In the genomic region with DNA sequence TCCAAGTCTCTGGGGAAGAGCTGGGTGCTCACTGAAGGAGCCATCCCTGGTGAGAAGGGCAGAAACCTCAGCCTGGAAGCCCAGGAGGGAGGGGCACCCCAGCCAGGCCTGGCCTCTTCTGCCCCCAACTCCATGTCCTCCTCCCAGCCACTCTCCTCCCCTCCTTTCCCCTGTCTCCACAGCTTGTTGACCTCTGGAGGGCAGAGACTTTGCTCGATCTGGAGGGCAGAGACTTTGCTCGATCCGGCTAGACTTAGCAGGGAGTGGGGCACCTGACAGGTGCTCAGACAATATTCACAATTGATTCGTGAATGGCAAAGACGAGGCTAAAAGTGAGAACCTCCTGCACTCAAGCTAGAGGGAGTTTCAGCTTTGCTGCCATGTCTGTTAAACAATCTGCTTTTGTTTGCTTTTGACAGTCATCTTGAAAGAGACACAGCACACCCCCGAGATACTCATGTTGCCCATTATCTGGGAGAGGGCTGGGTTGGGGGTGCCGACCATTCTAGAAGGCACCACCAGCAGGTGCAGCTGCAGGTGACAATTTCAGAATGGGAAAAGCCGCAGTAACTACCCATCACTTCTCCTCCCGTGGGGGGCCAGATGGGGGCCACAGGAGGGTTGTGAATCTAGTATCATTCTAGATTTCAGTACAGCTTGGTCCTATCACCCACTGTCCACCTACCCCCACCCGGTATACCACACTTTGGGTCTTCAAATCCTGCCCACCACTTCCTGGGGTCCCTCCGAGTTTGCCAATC, we compare ENCODE assay signal across 13 cellular contexts. TPM values are rescaled to one million over a fixed set of nuclear protein-coding genes. Genes with fewer than 3 reads are reported as not detected.
A peak's percentile ranks its signal among the peaks of the same experiment; 100 is the strongest.
DNase-seq lines count a peak whose midpoint lies in the region; ATAC-seq and TF ChIP-seq lines count a peak whose summit lies in the region.
"Had no signal": no experiment of that assay in that cellular context is flagged by ENCODE, and none has a peak within 500 bp of the region (broad histone marks: within the 10 kb centered on the region; RNA-seq: fewer than 3 reads in every experiment).

No MANE protein-coding gene starts in this region.

- no peaks in the 10 kb centered on the region for H3K9me3 ChIP-seq in CD4-positive, alpha-beta T cell (ENCODE audit: control insufficient read depth, low read length)
- H3K9me3 ChIP-seq: right atrium auricular region had no signal

- H3K27ac Mint-ChIP-seq in CD4-positive, alpha-beta T cell, result peak overlapping the region; percentile 99
- peak overlapping the region; percentile 87 for H3K27ac Mint-ChIP-seq in T-helper 2 cell treated with Interferon-gamma antibody and Interleukin-4, amounts not matched to agents 5 μg/mL and 100 μg/mL, for 36 hours
- peak overlapping the region in 4 of 6 donors; percentile 29 to 84 (median 49) for H3K27ac Mint-ChIP-seq in naive B cell

- POLR2A ChIA-PET in CD4-positive, alpha-beta T cell (lab: Charles Lee), result interaction anchor here (0.7 to 4.3 kb wide), 11 partner anchors 8 to 81 kb away, joined by 3 to 83 read pairs (median 8); no protein-coding TSS in a partner anchor
- POLR2A ChIA-PET in GM10248 (lab: Yijun Ruan, JAX), result interaction anchor here (0.7 kb wide), 1 partner anchor 14 kb away, joined by 4 read pairs; no protein-coding TSS in a partner anchor

- CTCF ChIA-PET in CD4-positive, alpha-beta T cell (lab: Charles Lee), result interaction anchor here (1.5 to 2.4 kb wide), 3 partner anchors 10 to 90 kb away, joined by 5 to 11 read pairs (median 7); no protein-coding TSS in a partner anchor
- CTCF ChIA-PET in GM10248 (lab: Yijun Ruan, JAX), result interaction anchor here (0.8 to 3.7 kb wide), 7 partner anchors 10 to 412 kb away, joined by 3 to 22 read pairs (median 3); no protein-coding TSS in a partner anchor

- no peaks in the 10 kb centered on the region for H3K9me3 Mint-ChIP-seq in CD4-positive, alpha-beta T cell
- H3K9me3 Mint-ChIP-seq in T-helper 2 cell treated with Interferon-gamma antibody and Interleukin-4, amounts not matched to agents 5 μg/mL and 100 μg/mL, for 36 hours, result no peaks in the 10 kb centered on the region
- H3K9me3 Mint-ChIP-seq in naive B cell, result no peaks in the 10 kb centered on the region
- H3K9me3 Mint-ChIP-seq: brain had no signal

- peak overlapping the region; percentile 15 for H3K4me3 Mint-ChIP-seq in CD4-positive, alpha-beta T cell
- no peak overlapping the region for H3K4me3 Mint-ChIP-seq in T-helper 2 cell treated with Interferon-gamma antibody and Interleukin-4, amounts not matched to agents 5 μg/mL and 100 μg/mL, for 36 hours
- H3K4me3 Mint-ChIP-seq in naive B cell, result peak overlapping the region in 3 of 8 donors; percentile 32 to 59 (median 50)
- H3K4me3 Mint-ChIP-seq: brain had no signal

- no peaks in the 10 kb centered on the region for H3K27me3 ChIP-seq in CD4-positive, alpha-beta T cell (ENCODE audit: control insufficient read depth, insufficient read depth, low read length)
- H3K27me3 ChIP-seq: right atrium auricular region had no signal

- intact Hi-C loops in CD4-positive, alpha-beta T cell (cut with DNase I, micrococcal nuclease), result loop anchor here in 1 of 2 experiments (5.0 kb wide), 1 partner anchor 35 kb away; no protein-coding TSS in a partner anchor

- no peak for TF ChIP-seq CTCF in CD4-positive, alpha-beta T cell (IDR thresholded peaks at IDR 0.05)
- TF ChIP-seq CTCF in GM10248 (IDR thresholded peaks at IDR 0.05; ENCODE audit: control extremely low read depth, extremely low read depth, low read depth, missing control alignments), result no peak

- ATAC-seq in CD4-positive, alpha-beta T cell (ENCODE audit: poor library complexity), result no peak
- ATAC-seq in naive B cell (ENCODE audit: low read depth in 2 of 2) (no peak), HG02884 (IDR thresholded peaks at IDR 0.05; ENCODE audit: unreplicated experiment) (no peak)

- H3K27me3 Mint-ChIP-seq in CD4-positive, alpha-beta T cell, result no peaks in the 10 kb centered on the region
- H3K27me3 Mint-ChIP-seq in T-helper 2 cell treated with Interferon-gamma antibody and Interleukin-4, amounts not matched to agents 5 μg/mL and 100 μg/mL, for 36 hours (ENCODE audit: low read depth), result no peaks in the 10 kb centered on the region
- no peaks in the 10 kb centered on the region for H3K27me3 Mint-ChIP-seq in naive B cell
- H3K27me3 Mint-ChIP-seq: brain had no signal

- H3K4me1 Mint-ChIP-seq in CD4-positive, alpha-beta T cell (ENCODE audit: low read depth), result peaks cover 52% of the 10 kb centered on the region
- H3K4me1 Mint-ChIP-seq in T-helper 2 cell treated with Interferon-gamma antibody and Interleukin-4, amounts not matched to agents 5 μg/mL and 100 μg/mL, for 36 hours (ENCODE audit: low read depth), result peaks cover 23% of the 10 kb centered on the region
- H3K4me1 Mint-ChIP-seq in naive B cell, result peaks cover 18 to 47% (median 34%) of the 10 kb centered on the region in 3 donors

- no peak for DNase-seq in CD4-positive, alpha-beta T cell
- DNase-seq in GM10248 (ENCODE audit: extremely low spot score), result peak; percentile 61
- no peak for DNase-seq in T-helper 2 cell treated with Interferon-gamma antibody and Interleukin-4, amounts not matched to agents 5 μg/mL and 100 μg/mL, for 36 hours (ENCODE audit: low spot score)
- no peak for DNase-seq in naive B cell
- DNase-seq in superior temporal gyrus (ENCODE audit: extremely low spot score), result no peak
- DNase-seq in NCI-H146 treated with DMSO at 0.1 percent for 48 hours (lab: John Stamatoyannopoulos, UW; ENCODE audit: unreplicated experiment), result no peak
- DNase-seq: GOT3, MM.1S, NCI-H524 treated with DMSO at 0.1 percent for 48 hours, Right ventricle myocardium superior had no signal

- peak overlapping the region; percentile 80 for H3K27ac ChIP-seq in CD4-positive, alpha-beta T cell (ENCODE audit: low read depth, low read length)
- H3K27ac ChIP-seq: right atrium auricular region had no signal

- H3K36me3 Mint-ChIP-seq in CD4-positive, alpha-beta T cell (ENCODE audit: low read depth), result peaks cover 23% of the 10 kb centered on the region
- peaks cover 24% of the 10 kb centered on the region for H3K36me3 Mint-ChIP-seq in T-helper 2 cell treated with Interferon-gamma antibody and Interleukin-4, amounts not matched to agents 5 μg/mL and 100 μg/mL, for 36 hours (ENCODE audit: low read depth)
- no peaks in the 10 kb centered on the region for H3K36me3 Mint-ChIP-seq in naive B cell

RNA-seq across cellular contexts. Expression of a gene that starts 54.8 kb away (rescaled TPM):
- total RNA-seq in CD4-positive, alpha-beta T cell, result 10 to 100 TPM; 57.1 to 62.1 TPM
- polyA plus RNA-seq in naive B cell (ENCODE audit: low read depth in 6 of 6), result 10 to 100 TPM in 2 of 6 donors, 1 to 10 TPM in 4; 7.3 to 14.0 (median 8.5) TPM

Comparison
In these comparisons a context has a peak if more than half of its experiments do, and no peak if none do; other contexts are left out.
1. H3K27ac Mint-ChIP-seq: peak in every context shown above with its lines; median percentile 99 in CD4-positive, alpha-beta T cell; 87 in T-helper 2 cell treated with Interferon-gamma antibody and Interleukin-4, amounts not matched to agents 5 μg/mL and 100 μg/mL, for 36 hours; 49 in naive B cell.